18 cellular contexts compared by ENCODE assay signal in the genomic region with DNA sequence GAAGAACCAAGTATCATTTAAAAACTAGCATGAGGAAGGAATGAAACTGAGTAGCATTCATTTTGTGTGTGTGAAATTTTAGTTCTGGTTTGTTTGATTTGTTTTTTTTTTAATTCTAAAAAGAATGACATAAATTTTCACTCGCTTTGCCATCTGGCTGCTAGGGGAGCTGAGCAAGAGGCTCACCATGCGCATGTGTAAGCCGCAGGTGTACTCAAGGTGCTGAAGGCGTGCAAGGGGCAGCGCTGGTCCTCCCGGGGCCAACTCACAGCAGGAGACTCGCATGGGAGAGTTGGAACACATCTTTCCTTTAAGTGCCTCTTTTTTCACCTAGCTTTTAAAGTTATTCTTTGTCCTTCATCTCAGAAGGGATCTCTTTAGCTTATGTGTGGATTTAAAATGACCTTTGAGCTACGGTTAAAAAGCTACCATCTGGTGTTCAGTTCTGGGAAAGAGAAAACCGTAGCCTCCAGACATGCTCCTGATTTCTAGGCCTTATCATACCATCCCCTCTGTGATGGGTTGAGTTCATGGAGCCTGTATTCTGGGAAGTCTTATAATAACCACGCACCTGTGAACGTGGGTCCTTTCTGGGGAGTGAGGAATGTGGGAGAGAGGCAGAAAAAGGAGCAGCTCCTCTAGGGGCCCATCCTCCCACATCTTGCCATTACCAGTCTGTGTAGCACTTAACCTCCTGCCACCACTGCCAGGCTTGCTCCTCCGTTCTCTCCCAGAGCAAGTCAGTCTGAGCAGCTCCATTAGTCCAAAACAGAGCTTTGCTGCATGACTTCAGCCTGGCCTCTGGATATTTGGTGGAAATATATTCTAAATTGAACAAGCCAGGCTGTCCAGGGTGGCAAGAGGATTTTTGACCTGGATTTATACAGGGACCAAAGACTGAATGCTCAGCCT.
DNase-seq lines count a peak whose midpoint lies in the region; ATAC-seq and TF ChIP-seq lines count a peak whose summit lies in the region.
"Had no signal": no experiment of that assay in that cellular context is flagged by ENCODE, and none has a peak within 500 bp of the region (broad histone marks: within the 10 kb centered on the region; RNA-seq: fewer than 3 reads in every experiment).

No MANE protein-coding gene starts in this region.

- TF ChIP-seq CTCF in mesothelial cell of epicardium (IDR thresholded peaks at IDR 0.05; ENCODE audit: unreplicated experiment) (no peak), chondrocyte (IDR thresholded peaks at IDR 0.05) (no peak)

- peaks cover 82% of the 10 kb centered on the region for H3K36me3 Mint-ChIP-seq in activated T-helper 17 cell treated with anti-CD3 and anti-CD28 coated beads, Interleukin-2, amount 50 U/mL, for 72 hours (ENCODE audit: low read depth)
- H3K36me3 Mint-ChIP-seq in mesothelial cell of epicardium (peaks cover 49% of the 10 kb centered on the region), chondrocyte (ENCODE audit: low read depth) (peaks cover 25% of the 10 kb centered on the region)
- H3K36me3 Mint-ChIP-seq in stimulated activated naive B cell treated with anti-CD40 and anti-IgM and Interleukin-4, amounts not matched to agents 10 μg/mL and 1 μg/mL and 100 μg/mL, for 72 hours, result peaks cover 44 to 50% of the 10 kb centered on the region in 2 donors

- H3K4me3 Mint-ChIP-seq in activated T-helper 17 cell treated with anti-CD3 and anti-CD28 coated beads, Interleukin-2, amount 50 U/mL, for 72 hours, result no peak overlapping the region
- H3K4me3 Mint-ChIP-seq in mesothelial cell of epicardium (no peak overlapping the region), chondrocyte (ENCODE audit: unreplicated experiment) (no peak overlapping the region)
- H3K4me3 Mint-ChIP-seq in stimulated activated naive B cell treated with anti-CD40 and anti-IgM and Interleukin-4, amounts not matched to agents 10 μg/mL and 1 μg/mL and 100 μg/mL, for 72 hours, result no peak overlapping the region
- H3K4me3 Mint-ChIP-seq: CD4-positive, alpha-beta T cell had no signal

- H3K4me1 Mint-ChIP-seq in activated T-helper 17 cell treated with anti-CD3 and anti-CD28 coated beads, Interleukin-2, amount 50 U/mL, for 72 hours, result peaks cover 13% of the 10 kb centered on the region
- H3K4me1 Mint-ChIP-seq in mesothelial cell of epicardium (peaks cover 45% of the 10 kb centered on the region), chondrocyte (ENCODE audit: low read depth) (peaks cover 16% of the 10 kb centered on the region)
- H3K4me1 Mint-ChIP-seq in stimulated activated naive B cell treated with anti-CD40 and anti-IgM and Interleukin-4, amounts not matched to agents 10 μg/mL and 1 μg/mL and 100 μg/mL, for 72 hours, result peaks cover 13 to 17% of the 10 kb centered on the region in 2 donors

- H3K27me3 Mint-ChIP-seq in activated T-helper 17 cell treated with anti-CD3 and anti-CD28 coated beads, Interleukin-2, amount 50 U/mL, for 72 hours, result no peaks in the 10 kb centered on the region
- H3K27me3 Mint-ChIP-seq in mesothelial cell of epicardium (ENCODE audit: low read depth) (no peaks in the 10 kb centered on the region), chondrocyte (ENCODE audit: low read depth) (no peaks in the 10 kb centered on the region)
- H3K27me3 Mint-ChIP-seq in stimulated activated naive B cell treated with anti-CD40 and anti-IgM and Interleukin-4, amounts not matched to agents 10 μg/mL and 1 μg/mL and 100 μg/mL, for 72 hours, result no peaks in the 10 kb centered on the region
- H3K27me3 Mint-ChIP-seq: CD4-positive, alpha-beta T cell had no signal

- peak overlapping the region; percentile 17 for H3K27ac Mint-ChIP-seq in activated T-helper 17 cell treated with anti-CD3 and anti-CD28 coated beads, Interleukin-2, amount 50 U/mL, for 72 hours
- peak overlapping the region; percentile 70 for H3K27ac Mint-ChIP-seq in mesothelial cell of epicardium
- H3K27ac Mint-ChIP-seq in stimulated activated naive B cell treated with anti-CD40 and anti-IgM and Interleukin-4, amounts not matched to agents 10 μg/mL and 1 μg/mL and 100 μg/mL, for 72 hours, result peak overlapping the region; percentile 17
- H3K27ac Mint-ChIP-seq in chondrocyte (ENCODE audit: unreplicated experiment), result no peak overlapping the region
- H3K27ac Mint-ChIP-seq: CD4-positive, alpha-beta T cell had no signal

- no peak for ATAC-seq in activated T-helper 17 cell treated with anti-CD3 and anti-CD28 coated beads, Interleukin-2, amount 50 U/mL, for 72 hours (replicated peaks)
- no peak for ATAC-seq in stimulated activated naive B cell treated with anti-CD40 and anti-IgM and Interleukin-4, amounts not matched to agents 10 μg/mL and 1 μg/mL and 100 μg/mL, for 72 hours (replicated peaks)
- ATAC-seq in GM18858 (IDR thresholded peaks at IDR 0.05; ENCODE audit: unreplicated experiment), result no peak
- ATAC-seq: A549, HepG2 had no signal

- H3K9me3 Mint-ChIP-seq in activated T-helper 17 cell treated with anti-CD3 and anti-CD28 coated beads, Interleukin-2, amount 50 U/mL, for 72 hours, result no peaks in the 10 kb centered on the region
- H3K9me3 Mint-ChIP-seq in mesothelial cell of epicardium, result no peaks in the 10 kb centered on the region
- no peaks in the 10 kb centered on the region for H3K9me3 Mint-ChIP-seq in stimulated activated naive B cell treated with anti-CD40 and anti-IgM and Interleukin-4, amounts not matched to agents 10 μg/mL and 1 μg/mL and 100 μg/mL, for 72 hours
- H3K9me3 Mint-ChIP-seq in chondrocyte (ENCODE audit: low read depth), result no peaks in the 10 kb centered on the region
- H3K9me3 Mint-ChIP-seq: CD4-positive, alpha-beta T cell had no signal

- peak; percentile 87 for DNase-seq in NCI-H2171 treated with DMSO at 0.1 percent for 48 hours (lab: John Stamatoyannopoulos, UW)
- no peak for DNase-seq in mesothelial cell of epicardium (ENCODE audit: low spot score in 2 of 2, unreplicated experiment in 2 of 2)
- no peak for DNase-seq in stimulated activated naive B cell treated with anti-CD40 and anti-IgM and Interleukin-4, amounts not matched to agents 10 μg/mL and 1 μg/mL and 100 μg/mL, for 72 hours
- no peak for DNase-seq in effector CD8-positive, alpha-beta T cell (lab: John Stamatoyannopoulos, UW)
- DNase-seq in chondrocyte (ENCODE audit: low spot score), result no peak
- no peak for DNase-seq in medulla oblongata (ENCODE audit: extremely low spot score)
- DNase-seq: Calu3; CD4-positive, alpha-beta T cell; KG1; NCI-H1694 treated with DMSO at 0.1 percent for 48 hours; NCI-H2107; NCI-H446 treated with DMSO at 0.1 percent for 48 hours; NCI-H774; SHP77 had no signal
